Comparison of ENCODE assay signal across 23 cellular contexts in the genomic region with DNA sequence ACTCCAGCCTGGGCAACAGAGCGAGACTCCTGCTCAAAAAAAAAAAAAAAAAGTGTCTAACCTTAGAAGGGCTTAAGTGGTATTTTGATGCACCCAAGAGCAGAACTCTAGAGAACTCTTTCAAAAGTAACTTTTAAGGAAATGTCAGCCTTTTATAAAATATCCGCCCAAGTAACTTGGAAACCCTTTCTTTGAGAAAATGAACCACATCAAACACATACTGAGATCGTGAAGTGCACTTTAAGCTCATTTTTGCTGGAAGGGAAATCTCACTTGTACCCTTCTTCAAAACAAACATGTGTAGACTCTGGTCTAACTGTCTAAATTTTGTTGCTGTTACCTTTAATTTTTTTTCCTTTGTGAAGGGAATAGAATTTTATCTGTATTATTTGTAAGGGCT. TPM values are rescaled to one million over a fixed set of nuclear protein-coding genes. Genes with fewer than 3 reads are reported as not detected.
DNase-seq lines count a peak whose midpoint lies in the region; ATAC-seq, FAIRE-seq and TF ChIP-seq lines count a peak whose summit lies in the region.
"Had no signal": no experiment of that assay in that cellular context is flagged by ENCODE, and none has a peak within 500 bp of the region (broad histone marks: within the 10 kb centered on the region; RNA-seq: fewer than 3 reads in every experiment).

No MANE protein-coding gene starts in this region.

- no peaks in the 10 kb centered on the region for H3K36me3 Mint-ChIP-seq in CD4-positive, alpha-beta T cell (ENCODE audit: low read depth)
- H3K36me3 Mint-ChIP-seq in activated CD8-positive, alpha-beta T cell treated with anti-CD3 and anti-CD28 coated beads, Interleukin-2, amount 10 ng/mL, durations not matched to agents 7 days and 5 days (ENCODE audit: low read depth): peaks cover 3% of the 10 kb centered on the region
- H3K36me3 Mint-ChIP-seq: type B pancreatic cell had no signal

- H3F3A ChIP-seq in GM23248 (ENCODE audit: insufficient read depth): peaks cover 30% of the 10 kb centered on the region

- peak; percentile 74 for ATAC-seq in CD4-positive, alpha-beta T cell (ENCODE audit: poor library complexity)
- peak; percentile 39 for ATAC-seq in activated CD8-positive, alpha-beta T cell treated with anti-CD3 and anti-CD28 coated beads, Interleukin-2, amount 10 ng/mL, durations not matched to agents 7 days and 5 days
- no peak for ATAC-seq in GM18868 (IDR thresholded peaks at IDR 0.05; ENCODE audit: unreplicated experiment)

- no peaks in the 10 kb centered on the region for H3K27me3 ChIP-seq in CD4-positive, alpha-beta T cell (ENCODE audit: control insufficient read depth, insufficient read depth, low read length)
- no peaks in the 10 kb centered on the region for H3K27me3 ChIP-seq in GM23248 (replicated peaks; ENCODE audit: insufficient read depth)
- no peaks in the 10 kb centered on the region for H3K27me3 ChIP-seq in keratinocyte (ENCODE audit: control insufficient read depth, extremely low read depth, insufficient read depth, low read length)
- H3K27me3 ChIP-seq: SJSA1 had no signal

- peaks cover 8% of the 10 kb centered on the region for H3K9me3 ChIP-seq in CD4-positive, alpha-beta T cell (ENCODE audit: control insufficient read depth, low read length)
- H3K9me3 ChIP-seq in GM23248 (ENCODE audit: low read depth) (no peaks in the 10 kb centered on the region), keratinocyte (ENCODE audit: control insufficient read depth, low read depth, low read length) (peaks cover 4% of the 10 kb centered on the region)
- H3K9me3 ChIP-seq: SJSA1 had no signal

- no peaks in the 10 kb centered on the region for H3K36me3 ChIP-seq in GM23248 (ENCODE audit: low read depth)
- H3K36me3 ChIP-seq in keratinocyte (ENCODE audit: control insufficient read depth in 2 of 2, extremely low read depth in 1 of 2, insufficient read depth in 2 of 2, low read length in 2 of 2): no peaks in the 10 kb centered on the region
- H3K36me3 ChIP-seq: SJSA1 had no signal

- H3K79me2 ChIP-seq in GM23248 (ENCODE audit: insufficient read depth) (no peaks in the 10 kb centered on the region), keratinocyte (ENCODE audit: control insufficient read depth, insufficient read depth, low read length) (no peaks in the 10 kb centered on the region)

- WGBS in GM23248 (ENCODE audit: low coverage in 1 of 2, low lambda C conversion rate in 2 of 2, missing lambda C conversion rate in 2 of 2), 2 experiments: 98 to 99% methylated on average over 3 of the region's 3 CpGs

- H3K9me2 ChIP-seq in GM23248 (ENCODE audit: insufficient read depth): no peaks in the 10 kb centered on the region

- intact Hi-C loops in CD4-positive, alpha-beta T cell (cut with DNase I, micrococcal nuclease): no loop called here

- no peaks in the 10 kb centered on the region for H3K9me1 ChIP-seq in keratinocyte (ENCODE audit: control insufficient read depth, extremely low read depth, insufficient read depth, low read length)

- peak overlapping the region; percentile 56 for H3K4me2 ChIP-seq in GM23248 (ENCODE audit: unreplicated experiment)
- peak overlapping the region; percentile 49 for H3K4me2 ChIP-seq in keratinocyte (ENCODE audit: control insufficient read depth, extremely low read depth, insufficient read depth, low read depth, low read length)

- peaks cover 6% of the 10 kb centered on the region for H3K9me3 Mint-ChIP-seq in CD4-positive, alpha-beta T cell
- H3K9me3 Mint-ChIP-seq in activated CD8-positive, alpha-beta T cell treated with anti-CD3 and anti-CD28 coated beads, Interleukin-2, amount 10 ng/mL, durations not matched to agents 7 days and 5 days (ENCODE audit: insufficient read depth): peaks cover 17% of the 10 kb centered on the region

- DNase-seq in CD4-positive, alpha-beta T cell: no peak
- DNase-seq in GM23248 (no peak), keratinocyte (ENCODE audit: low read depth, low spot score) (no peak), hepatic stellate cell (ENCODE audit: low spot score) (no peak), glomerular visceral epithelial cell (ENCODE audit: extremely low spot score) (no peak)
- no peak for DNase-seq in activated CD8-positive, alpha-beta T cell treated with anti-CD3 and anti-CD28 coated beads, Interleukin-2, amount 10 ng/mL, durations not matched to agents 7 days and 5 days
- DNase-seq: activated B cell treated with CpG ODN at 0.5 μM for 24 hours, AML-193, dermis blood vessel endothelial cell, H9, MM.1S, NCI-H146, NCI-H748 treated with DMSO at 0.1 percent for 48 hours, nephron progenitor cell, OCI-M1 had no signal

- FAIRE-seq in keratinocyte (lab: Jason Lieb, UNC): no peak
- FAIRE-seq: G401.6, GM19239 had no signal

- peak overlapping the region; percentile 56 for H2AFZ ChIP-seq in GM23248
- H2AFZ ChIP-seq in keratinocyte (ENCODE audit: control insufficient read depth, low read length): peak overlapping the region; percentile 29

- in situ Hi-C loops in GM23248 (cut with MboI): no loop called here

- H4K20me1 ChIP-seq in GM23248 (ENCODE audit: insufficient read depth): no peaks in the 10 kb centered on the region
- H4K20me1 ChIP-seq in keratinocyte (ENCODE audit: control insufficient read depth, extremely low read depth, insufficient read depth, low read length): no peaks in the 10 kb centered on the region

- POLR2A ChIA-PET in CD4-positive, alpha-beta T cell (lab: Charles Lee): interaction anchor here (0.6 to 1.9 kb wide), 6 partner anchors 8 to 163 kb away, joined by 3 to 17 read pairs (median 4); partner anchors contain the start of genes KICS2 and XPOT
- POLR2A ChIA-PET in activated CD8-positive, alpha-beta T cell treated with anti-CD3 and anti-CD28 coated beads, Interleukin-2, amount 10 ng/mL, durations not matched to agents 7 days and 5 days (lab: Charles Lee): no interaction called here

- H3K27ac ChIP-seq in CD4-positive, alpha-beta T cell (ENCODE audit: low read depth, low read length): peak overlapping the region; percentile 56
- H3K27ac ChIP-seq in GM23248: peak overlapping the region; percentile 59
- peak overlapping the region; percentile 33 for H3K27ac ChIP-seq in keratinocyte (ENCODE audit: control insufficient read depth, insufficient read depth, low read length)
- H3K27ac ChIP-seq: SJSA1 had no signal

- dilution Hi-C loops in keratinocyte (cut with MboI; ENCODE audit: extremely low pct_ligation_motif_present, low sequenced_read_pairs): no loop called here

- H3K27ac Mint-ChIP-seq in CD4-positive, alpha-beta T cell: peak overlapping the region; percentile 77
- H3K27ac Mint-ChIP-seq in activated CD8-positive, alpha-beta T cell treated with anti-CD3 and anti-CD28 coated beads, Interleukin-2, amount 10 ng/mL, durations not matched to agents 7 days and 5 days: peak overlapping the region; percentile 76
- H3K27ac Mint-ChIP-seq: activated B cell treated with CpG ODN at 0.5 μM for 24 hours, type B pancreatic cell had no signal

- H3K27me3 Mint-ChIP-seq in CD4-positive, alpha-beta T cell: no peaks in the 10 kb centered on the region
- peaks cover 2% of the 10 kb centered on the region for H3K27me3 Mint-ChIP-seq in activated CD8-positive, alpha-beta T cell treated with anti-CD3 and anti-CD28 coated beads, Interleukin-2, amount 10 ng/mL, durations not matched to agents 7 days and 5 days (ENCODE audit: low read depth)
- H3K27me3 Mint-ChIP-seq: type B pancreatic cell had no signal

- H3K4me3 ChIP-seq in GM23248 (peak overlapping the region; percentile 35), keratinocyte (ENCODE audit: control insufficient read depth in 2 of 3, extremely low read depth in 1 of 3, insufficient read depth in 2 of 3, low read depth in 1 of 3, low read length in 3 of 3) (no peak overlapping the region)
- H3K4me3 ChIP-seq: SJSA1 had no signal

- CTCF ChIA-PET in CD4-positive, alpha-beta T cell (lab: Charles Lee): no interaction called here
- CTCF ChIA-PET in activated CD8-positive, alpha-beta T cell treated with anti-CD3 and anti-CD28 coated beads, Interleukin-2, amount 10 ng/mL, durations not matched to agents 7 days and 5 days (lab: Charles Lee): interaction anchor here (1.1 kb wide), 1 partner anchor 26 kb away, joined by 3 read pairs; no protein-coding TSS in a partner anchor

- H3K9ac ChIP-seq in GM23248 (peak overlapping the region; percentile 5; the same call in 1 of the 2 replicates), keratinocyte (ENCODE audit: control insufficient read depth, extremely low read depth, insufficient read depth, low read length) (no peak overlapping the region)

- peaks cover 27% of the 10 kb centered on the region for H3K4me1 ChIP-seq in GM23248 (ENCODE audit: insufficient read depth)
- H3K4me1 ChIP-seq in keratinocyte (ENCODE audit: control insufficient read depth, extremely low read depth, insufficient read depth, low read length): peaks cover 22% of the 10 kb centered on the region
- H3K4me1 ChIP-seq: SJSA1 had no signal

- TF ChIP-seq CTCF in CD4-positive, alpha-beta T cell (IDR thresholded peaks at IDR 0.05): no peak
- TF ChIP-seq CTCF in keratinocyte (optimal IDR thresholded peaks at IDR 0.05 in 1 of 3, IDR thresholded peaks at IDR 0.05 in 1 of 3, conservative IDR thresholded peaks at IDR 0.05 in 1 of 3; ENCODE audit: extremely low read depth in 1 of 3, insufficient read depth in 2 of 3, low read length in 3 of 3): no peak

- peak overlapping the region; percentile 59 for H3K4me3 Mint-ChIP-seq in CD4-positive, alpha-beta T cell
- peak overlapping the region; percentile 36 for H3K4me3 Mint-ChIP-seq in activated CD8-positive, alpha-beta T cell treated with anti-CD3 and anti-CD28 coated beads, Interleukin-2, amount 10 ng/mL, durations not matched to agents 7 days and 5 days
- H3K4me3 Mint-ChIP-seq: activated B cell treated with CpG ODN at 0.5 μM for 24 hours, H9, nephron progenitor cell, type B pancreatic cell had no signal

- H3K4me1 Mint-ChIP-seq in CD4-positive, alpha-beta T cell (ENCODE audit: low read depth): peaks cover 31% of the 10 kb centered on the region
- H3K4me1 Mint-ChIP-seq in activated CD8-positive, alpha-beta T cell treated with anti-CD3 and anti-CD28 coated beads, Interleukin-2, amount 10 ng/mL, durations not matched to agents 7 days and 5 days (ENCODE audit: low read depth): peaks cover 19% of the 10 kb centered on the region
- H3K4me1 Mint-ChIP-seq: nephron progenitor cell had no signal

RNA-seq across cellular contexts. Expression of gene C12orf56, which starts 5.5 kb away (rescaled TPM):
- under 1 TPM; 0.08 to 0.17 TPM for total RNA-seq in CD4-positive, alpha-beta T cell
- 0.25 and 0.43 TPM in 2 replicates for total RNA-seq in GM23248 (2014; rRNA removed; shearing (Covaris generic))
- 0.90 and 1.3 TPM in 2 replicates for polyA plus RNA-seq in GM23248 (2016; fragmentation: Nextera tagmentation; extraction: Ambion mirVana)
- not detected for total RNA-seq in activated CD8-positive, alpha-beta T cell treated with anti-CD3 and anti-CD28 coated beads, Interleukin-2, amount 10 ng/mL, durations not matched to agents 7 days and 5 days
- 0.03 to 0.18 TPM (median 0.14 TPM) in 3 replicates for polyA plus RNA-seq in keratinocyte
- polyA plus RNA-seq in keratinocyte (2011; ENCODE audit: low read depth): 0.19 TPM
- 0.06 and 0.21 TPM in 2 replicates for polyA plus RNA-seq in keratinocyte (2011; cell fraction: cytosol; rRNA removed)
- polyA plus RNA-seq in keratinocyte (2011; cell fraction: nucleus; rRNA removed): 0.07 and 0.28 TPM in 2 replicates
- 0.08 and 0.75 TPM in 2 replicates for polyA plus RNA-seq in keratinocyte (2012; ENCODE audit: low replicate concordance)
- polyA minus RNA-seq in keratinocyte: 0.07 to 0.32 TPM in 2 of 3 replicates, not detected in the other
- polyA minus RNA-seq in keratinocyte (2011; cell fraction: cytosol; rRNA and poly(A)+ RNA removed): not detected
- not detected in 2 replicates for polyA minus RNA-seq in keratinocyte (2011; cell fraction: nucleus; rRNA and poly(A)+ RNA removed)
- total RNA-seq: activated B cell treated with CpG ODN at 0.5 μM for 24 hours, mesenteric fat pad, posterior vena cava, SJSA1 had no signal
- polyA plus RNA-seq: adipose tissue had no signal

RNA-seq across cellular contexts. Expression of gene XPOT, which starts 19.2 kb away (rescaled TPM):
- 10 to 100 TPM; 39.6 to 40.0 TPM for total RNA-seq in CD4-positive, alpha-beta T cell
- 148 and 154 TPM in 2 replicates for total RNA-seq in GM23248 (2014; rRNA removed; shearing (Covaris generic))
- 118 and 120 TPM in 2 replicates for polyA plus RNA-seq in GM23248 (2016; fragmentation: Nextera tagmentation; extraction: Ambion mirVana)
- total RNA-seq in activated CD8-positive, alpha-beta T cell treated with anti-CD3 and anti-CD28 coated beads, Interleukin-2, amount 10 ng/mL, durations not matched to agents 7 days and 5 days: 100 to 1,000 TPM; 102 to 110 TPM
- 53.6 to 93.8 TPM (median 65.5 TPM) in 3 replicates for polyA plus RNA-seq in keratinocyte
- 51.7 TPM for polyA plus RNA-seq in keratinocyte (2011; ENCODE audit: low read depth)
- 36.7 and 86.2 TPM in 2 replicates for polyA plus RNA-seq in keratinocyte (2011; cell fraction: cytosol; rRNA removed)
- 78.6 and 101 TPM in 2 replicates for polyA plus RNA-seq in keratinocyte (2011; cell fraction: nucleus; rRNA removed)
- polyA plus RNA-seq in keratinocyte (2012; ENCODE audit: low replicate concordance): 48.1 and 65.8 TPM in 2 replicates
- polyA minus RNA-seq in keratinocyte: 12.1 to 84.4 TPM (median 49.3 TPM) in 3 replicates
- 59.3 TPM for polyA minus RNA-seq in keratinocyte (2011; cell fraction: cytosol; rRNA and poly(A)+ RNA removed)
- polyA minus RNA-seq in keratinocyte (2011; cell fraction: nucleus; rRNA and poly(A)+ RNA removed): 38.1 and 64.8 TPM in 2 replicates
